8 cellular contexts compared by ENCODE assay signal in the genomic region with DNA sequence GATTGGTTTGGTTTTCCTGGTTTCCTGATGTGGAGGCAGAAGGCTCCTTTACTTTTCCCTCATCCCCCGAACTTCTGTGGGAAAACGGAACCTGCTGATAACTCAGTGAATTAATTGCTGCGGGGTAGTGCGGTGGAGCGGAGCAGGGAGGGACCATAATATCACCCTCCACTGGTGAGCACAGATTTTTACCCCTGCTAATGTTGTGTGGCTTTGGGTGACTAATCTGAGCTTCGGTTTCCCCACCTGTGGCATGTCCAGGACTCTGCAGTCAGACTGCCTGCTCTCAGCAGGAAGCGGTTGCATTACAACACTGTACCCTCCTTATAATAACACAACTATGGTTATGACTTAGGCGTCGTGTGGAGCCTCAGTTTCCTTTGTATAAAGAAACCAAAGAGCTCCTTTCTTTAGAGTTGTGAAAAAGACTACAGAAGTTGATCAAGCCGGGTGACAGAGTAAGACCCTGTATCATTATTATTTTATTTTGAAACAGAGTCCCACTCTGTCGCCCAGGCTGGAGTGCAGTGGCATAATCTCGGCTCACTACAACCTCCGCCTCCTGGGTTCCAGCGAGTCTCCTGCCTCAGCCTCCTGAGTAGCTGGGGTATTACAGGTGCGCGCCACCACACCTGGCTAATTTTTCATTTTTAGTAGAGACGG. TPM values are rescaled to one million over a fixed set of nuclear protein-coding genes. Genes with fewer than 3 reads are reported as not detected.
DNase-seq lines count a peak whose midpoint lies in the region; ATAC-seq, FAIRE-seq and TF ChIP-seq lines count a peak whose summit lies in the region.

No MANE protein-coding gene starts in this region.

- no peak for TF ChIP-seq EP300 in A549 (IDR thresholded peaks at IDR 0.05)

- no peak for FAIRE-seq in A549 (lab: Jason Lieb, UNC)

- POLR2A ChIA-PET in A549 (lab: Yijun Ruan, JAX) = interaction anchor here (0.8 to 8.1 kb wide), 6 partner anchors 10 to 41 kb away, joined by 4 to 265 read pairs (median 142); no protein-coding TSS in a partner anchor

- peak overlapping the region; percentile 94 for H3K4me2 ChIP-seq in A549

- intact Hi-C loops in colonic mucosa (cut with DNase I) (no loop called here), psoas muscle (cut with DNase I) (no loop called here)

- H3K27ac ChIP-seq in A549 (peak overlapping the region; percentile 97 to 98), colonic mucosa (peak overlapping the region; percentile 77), psoas muscle (peak overlapping the region; percentile 85)

- H3K36me3 ChIP-seq in colonic mucosa (no peaks in the 10 kb centered on the region), psoas muscle (ENCODE audit: insufficient read depth in 1 of 2, low read depth in 1 of 2) (no peaks in the 10 kb centered on the region)

- H3K4me3 ChIP-seq in A549 (no peak overlapping the region), colonic mucosa (no peak overlapping the region), psoas muscle (no peak overlapping the region)

- H3K9me3 ChIP-seq in A549 (no peaks in the 10 kb centered on the region), colonic mucosa (no peaks in the 10 kb centered on the region), psoas muscle (no peaks in the 10 kb centered on the region)

- TF ChIP-seq POLR2A in A549 (IDR thresholded peaks at IDR 0.05; ENCODE audit: low read length) = no peak

- no peak for TF ChIP-seq RAD21 in A549 (conservative IDR thresholded peaks at IDR 0.05 in 1 of 2, IDR thresholded peaks at IDR 0.05 in 1 of 2)

- H3K9ac ChIP-seq in colonic mucosa (ENCODE audit: low read depth in 2 of 2, low read length in 2 of 2) = peak overlapping the region in 1 of 2 donors; percentile 7

- ATAC-seq in A549 = peak; percentile 9 to 12; a peak in 4 of 6 replicates
- ATAC-seq in GM18517 (IDR thresholded peaks at IDR 0.05; ENCODE audit: unreplicated experiment) = peak; percentile 74
- ATAC-seq in HG03354 (IDR thresholded peaks at IDR 0.05; ENCODE audit: poor library complexity, severe bottlenecking, unreplicated experiment) = peak; percentile 51
- peak in 3 of 4 donors; percentile 26 to 31 (median 28) for ATAC-seq in psoas muscle

- DNase-seq in A549 (ENCODE audit: low read depth in 1 of 2, low spot score in 1 of 2) = peak; percentile 73 to 83
- DNase-seq in SW480 (ENCODE audit: low spot score) = peak; percentile 85
- no peak for DNase-seq in colonic mucosa
- no peak for DNase-seq in psoas muscle
- DNase-seq in SK-N-DZ (ENCODE audit: low spot score) = no peak
- no peak for DNase-seq in cerebellum (ENCODE audit: low spot score)

- TF ChIP-seq CTCF in A549 (IDR thresholded peaks at IDR 0.05) (no peak), colonic mucosa (IDR thresholded peaks at IDR 0.05) (no peak), psoas muscle (IDR thresholded peaks at IDR 0.05) (no peak)

- H3K27me3 ChIP-seq in colonic mucosa (no peaks in the 10 kb centered on the region), psoas muscle (ENCODE audit: insufficient read depth in 3 of 3, low read length in 2 of 3) (peaks cover 0 to 3% (median 0%) of the 10 kb centered on the region in 3 donors)

- 41% methylated on average over 17 of the region's 17 CpGs for WGBS in A549 (ENCODE audit: missing lambda C conversion rate)
- WGBS in psoas muscle, 3 donors = 77 to 79% (median 78%) methylated on average over 17 of the region's 17 CpGs

- H3K4me1 ChIP-seq in A549 (peaks cover 31% of the 10 kb centered on the region), colonic mucosa (peaks cover 4% of the 10 kb centered on the region), psoas muscle (peaks cover 17% of the 10 kb centered on the region)

- CTCF ChIA-PET in A549 (lab: Yijun Ruan, JAX) = interaction anchor here (0.7 to 25.0 kb wide), 9 partner anchors 7 to 121 kb away, joined by 3 to 966 read pairs (median 13); a partner anchor contains a TSS

TF ChIP-seq in A549, 52 proteins besides CTCF, POLR2A, EP300 and RAD21 (continues in another document):
- TF ChIP-seq FOSL2 (IDR thresholded peaks at IDR 0.05) = no peak
- TF ChIP-seq FOSL2 (CRISPR knock-in tag; IDR thresholded peaks at IDR 0.05) = peak; percentile 80
- TF ChIP-seq, protein P1, sequence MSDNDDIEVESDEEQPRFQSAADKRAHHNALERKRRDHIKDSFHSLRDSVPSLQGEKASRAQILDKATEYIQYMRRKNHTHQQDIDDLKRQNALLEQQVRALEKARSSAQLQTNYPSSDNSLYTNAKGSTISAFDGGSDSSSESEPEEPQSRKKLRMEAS (IDR thresholded peaks at IDR 0.05) = peak; percentile 59; the same call in 1 of the 2 replicates
- TF ChIP-seq, protein P2, sequence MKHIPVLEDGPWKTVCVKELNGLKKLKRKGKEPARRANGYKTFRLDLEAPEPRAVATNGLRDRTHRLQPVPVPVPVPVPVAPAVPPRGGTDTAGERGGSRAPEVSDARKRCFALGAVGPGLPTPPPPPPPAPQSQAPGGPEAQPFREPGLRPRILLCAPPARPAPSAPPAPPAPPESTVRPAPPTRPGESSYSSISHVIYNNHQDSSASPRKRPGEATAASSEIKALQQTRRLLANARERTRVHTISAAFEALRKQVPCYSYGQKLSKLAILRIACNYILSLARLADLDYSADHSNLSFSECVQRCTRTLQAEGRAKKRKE (CRISPR knock-in tag; IDR thresholded peaks at IDR 0.05; ENCODE audit: low read depth) = peak; percentile 85
- peak; percentile 34; the same call in 1 of the 2 replicates for TF ChIP-seq FOSB (CRISPR knock-in tag; IDR thresholded peaks at IDR 0.05)
- peak; percentile 31; the same call in 1 of the 2 replicates for TF ChIP-seq ZNF302 (CRISPR knock-in tag; IDR thresholded peaks at IDR 0.05)
- TF ChIP-seq, protein P3, sequence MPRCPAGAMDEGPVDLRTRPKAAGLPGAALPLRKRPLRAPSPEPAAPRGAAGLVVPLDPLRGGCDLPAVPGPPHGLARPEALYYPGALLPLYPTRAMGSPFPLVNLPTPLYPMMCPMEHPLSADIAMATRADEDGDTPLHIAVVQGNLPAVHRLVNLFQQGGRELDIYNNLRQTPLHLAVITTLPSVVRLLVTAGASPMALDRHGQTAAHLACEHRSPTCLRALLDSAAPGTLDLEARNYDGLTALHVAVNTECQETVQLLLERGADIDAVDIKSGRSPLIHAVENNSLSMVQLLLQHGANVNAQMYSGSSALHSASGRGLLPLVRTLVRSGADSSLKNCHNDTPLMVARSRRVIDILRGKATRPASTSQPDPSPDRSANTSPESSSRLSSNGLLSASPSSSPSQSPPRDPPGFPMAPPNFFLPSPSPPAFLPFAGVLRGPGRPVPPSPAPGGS (IDR thresholded peaks at IDR 0.05) = no peak
- peak; percentile 56; the same call in 1 of the 2 replicates for TF ChIP-seq FOXS1 (CRISPR knock-in tag; IDR thresholded peaks at IDR 0.05)
- peak; percentile 9; the same call in 1 of the 2 replicates for TF ChIP-seq HOXA7 (CRISPR knock-in tag; IDR thresholded peaks at IDR 0.05)
- peak; percentile 26; the same call in 1 of the 2 replicates for TF ChIP-seq ZSCAN20 (CRISPR knock-in tag; IDR thresholded peaks at IDR 0.05)
- TF ChIP-seq, protein P4, sequence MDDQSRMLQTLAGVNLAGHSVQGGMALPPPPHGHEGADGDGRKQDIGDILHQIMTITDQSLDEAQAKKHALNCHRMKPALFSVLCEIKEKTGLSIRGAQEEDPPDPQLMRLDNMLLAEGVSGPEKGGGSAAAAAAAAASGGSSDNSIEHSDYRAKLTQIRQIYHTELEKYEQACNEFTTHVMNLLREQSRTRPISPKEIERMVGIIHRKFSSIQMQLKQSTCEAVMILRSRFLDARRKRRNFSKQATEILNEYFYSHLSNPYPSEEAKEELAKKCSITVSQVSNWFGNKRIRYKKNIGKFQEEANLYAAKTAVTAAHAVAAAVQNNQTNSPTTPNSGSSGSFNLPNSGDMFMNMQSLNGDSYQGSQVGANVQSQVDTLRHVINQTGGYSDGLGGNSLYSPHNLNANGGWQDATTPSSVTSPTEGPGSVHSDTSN (IDR thresholded peaks at IDR 0.05) = no peak
- TF ChIP-seq HEYL (CRISPR knock-in tag; IDR thresholded peaks at IDR 0.05) = peak; percentile 71; the same call in 1 of the 2 replicates
- TF ChIP-seq TFCP2L1 (CRISPR knock-in tag; IDR thresholded peaks at IDR 0.05) = 0 out of 2 replicates have a peak, but pooled peaks have one; percentile 11
- peak; percentile 92 for TF ChIP-seq HOXB13 (CRISPR knock-in tag; IDR thresholded peaks at IDR 0.05; ENCODE audit: low read depth)
- peak in 1 of 2 experiments; percentile 68; a peak in 1 of 4 replicates for TF ChIP-seq CEBPB (IDR thresholded peaks at IDR 0.05)
- no peak for TF ChIP-seq NR3C1 (IDR thresholded peaks at IDR 0.05)
- TF ChIP-seq EHF (CRISPR knock-in tag; IDR thresholded peaks at IDR 0.05) = peak; percentile 16; the same call in 1 of the 2 replicates
- TF ChIP-seq TP53 (CRISPR knock-in tag; IDR thresholded peaks at IDR 0.05) = 0 out of 2 replicates have a peak, but pooled peaks have one; percentile 13

RNA-seq across cellular contexts. Expression of a gene that starts 2.2 kb away (rescaled TPM):
- 237 and 250 TPM in 2 replicates for polyA plus RNA-seq in A549 (2011; rRNA removed)
- polyA plus RNA-seq in A549 (2012; cell fraction: cytosol; rRNA removed) = 951 and 1,146 TPM in 2 replicates
- polyA plus RNA-seq in A549 (2012; cell fraction: nucleus; rRNA removed) = 1,622 and 2,122 TPM in 2 replicates
- polyA plus RNA-seq in A549 (2017; fragmentation: RNase III; extraction: RNeasy Plus Mini Kit Qiagen cat#74134 plus additional on column Dnase treatment) = 257 to 432 TPM (median 387 TPM) in 3 replicates
- polyA minus RNA-seq in A549 (2011; rRNA and poly(A)+ RNA removed) = 188 and 250 TPM in 2 replicates
- total RNA-seq in colonic mucosa = 100 to 1,000 TPM; 134 to 179 TPM
- 100 to 1,000 TPM in 2 of 4 donors, 10 to 100 TPM in 2; 25.1 to 129 (median 102) TPM for total RNA-seq in psoas muscle
- 100 to 1,000 TPM in 1 of 3 donors, 10 to 100 TPM in 2; 45.1 to 574 (median 45.2) TPM for polyA plus RNA-seq in psoas muscle
- 97.4 and 104 TPM in 2 replicates for polyA plus RNA-seq in SK-N-DZ (2014; cell fraction: cytosol; rRNA removed)
- polyA plus RNA-seq in SK-N-DZ (2014; cell fraction: nucleus; rRNA removed) = 170 and 208 TPM in 2 replicates
- 73.1 TPM for total RNA-seq in cerebellum

RNA-seq across cellular contexts. Expression of a gene that starts 34.8 kb away (rescaled TPM):
- polyA plus RNA-seq in A549 (2011; rRNA removed) (not detected in 2 replicates), A549 (2017; fragmentation: RNase III; extraction: RNeasy Plus Mini Kit Qiagen cat#74134 plus additional on column Dnase treatment) (not detected in 3 replicates), psoas muscle (10 to 100 TPM in 2 of 3 donors, 1 to 10 TPM in 1; 7.0 to 13.2 (median 11.9) TPM)
- polyA plus RNA-seq in A549 (2012; cell fraction: cytosol; rRNA removed) = not detected in 2 replicates
- not detected in 2 replicates for polyA plus RNA-seq in A549 (2012; cell fraction: nucleus; rRNA removed)
- polyA minus RNA-seq in A549 (2011; rRNA and poly(A)+ RNA removed) = not detected in 2 replicates
- total RNA-seq in colonic mucosa (under 1 TPM in 1 of 2 donors, not detected in 1; 0.52 TPM), psoas muscle (1 to 10 TPM; 3.5 to 8.1 (median 5.0) TPM), cerebellum (not detected)
- polyA plus RNA-seq in SK-N-DZ (2014; cell fraction: cytosol; rRNA removed) = 6.6 and 10.3 TPM in 2 replicates
- 1.2 and 1.3 TPM in 2 replicates for polyA plus RNA-seq in SK-N-DZ (2014; cell fraction: nucleus; rRNA removed)

Comparison
In these comparisons a context has a peak if more than half of its experiments do, and no peak if none do; other contexts are left out.
1. ATAC-seq: peak in every context shown above with its lines; median percentile 74 in GM18517; 51 in HG03354; 28 in psoas muscle; 10 in A549.
2. DNase-seq: peak in A549 (2 of 2) and SW480 (single experiment); none in colonic mucosa (single experiment), psoas muscle (0 of 2), SK-N-DZ (single experiment) and cerebellum (single experiment).
3. Peak in every context shown above with its lines, with median percentiles within 50 percentile points of each other: H3K27ac ChIP-seq.